ENCODE assay signal across 8 cellular contexts in genomic region chr2:47404356-47404755, GRCh38. TPM values are rescaled to one million over a fixed set of nuclear protein-coding genes. Genes with fewer than 3 reads are reported as not detected.
A peak's percentile ranks its signal among the peaks of the same experiment; 100 is the strongest.
DNase-seq lines count a peak whose midpoint lies in the region; ATAC-seq and TF ChIP-seq lines count a peak whose summit lies in the region.

No MANE protein-coding gene starts in this region.

- H3K9me3 ChIP-seq in suprapubic skin = no peaks in the 10 kb centered on the region

- H3K4me1 Mint-ChIP-seq in activated B cell treated with CpG ODN at 0.5 μM for 24 hours (peaks cover 27% of the 10 kb centered on the region), immature natural killer cell (peaks cover 28 to 44% of the 10 kb centered on the region in 2 donors)

- no peak overlapping the region for H3K27ac ChIP-seq in suprapubic skin

- H3K4me3 Mint-ChIP-seq in activated B cell treated with CpG ODN at 0.5 μM for 24 hours (peak overlapping the region; percentile 95), immature natural killer cell (peak overlapping the region; percentile 86 to 99 (median 97))

- no peak for TF ChIP-seq POLR2A in suprapubic skin (IDR thresholded peaks at IDR 0.05)

- POLR2A ChIA-PET in activated B cell treated with CpG ODN at 0.5 μM for 24 hours (lab: Charles Lee) = interaction anchor here (1.4 kb wide), 1 partner anchor 378 kb away, joined by 3 read pairs; the partner anchor contains the start of gene MSH6

- no peak for ATAC-seq in activated B cell treated with CpG ODN at 0.5 μM for 24 hours (ENCODE audit: low read depth)
- no peak for ATAC-seq in HG02642 (IDR thresholded peaks at IDR 0.05; ENCODE audit: poor library complexity, unreplicated experiment)

- H3K27me3 Mint-ChIP-seq in activated B cell treated with CpG ODN at 0.5 μM for 24 hours = no peaks in the 10 kb centered on the region
- H3K27me3 Mint-ChIP-seq in immature natural killer cell (ENCODE audit: low read depth in 3 of 3) = peaks cover 7 to 11% (median 10%) of the 10 kb centered on the region in 3 donors

- peak overlapping the region; percentile 71 for H3K4me3 ChIP-seq in suprapubic skin

- 91% methylated on average over 10 of the region's 10 CpGs for WGBS in suprapubic skin

- H3K27ac Mint-ChIP-seq in activated B cell treated with CpG ODN at 0.5 μM for 24 hours (no peak overlapping the region), immature natural killer cell (peak overlapping the region in 2 of 6 donors; percentile 63 to 85)

- H3K9me3 Mint-ChIP-seq in activated B cell treated with CpG ODN at 0.5 μM for 24 hours (no peaks in the 10 kb centered on the region), immature natural killer cell (no peaks in the 10 kb centered on the region)

- TF ChIP-seq CTCF in activated B cell treated with CpG ODN at 0.5 μM for 24 hours (IDR thresholded peaks at IDR 0.05) = no peak
- no peak for TF ChIP-seq CTCF in suprapubic skin (IDR thresholded peaks at IDR 0.05)

- peaks cover 20% of the 10 kb centered on the region for H3K4me1 ChIP-seq in suprapubic skin

- H3K36me3 Mint-ChIP-seq in activated B cell treated with CpG ODN at 0.5 μM for 24 hours (ENCODE audit: low read depth) (peaks cover 25% of the 10 kb centered on the region), immature natural killer cell (peaks cover 0 to 16% (median 4%) of the 10 kb centered on the region in 3 donors)

- H3K36me3 ChIP-seq in suprapubic skin = no peaks in the 10 kb centered on the region

- H3K27me3 ChIP-seq in suprapubic skin = no peaks in the 10 kb centered on the region

- CTCF ChIA-PET in activated B cell treated with CpG ODN at 0.5 μM for 24 hours (lab: Charles Lee) = interaction anchor here (1.1 to 1.7 kb wide), 2 partner anchors 16 to 363 kb away, joined by 6 read pairs; no protein-coding TSS in a partner anchor

- intact Hi-C loops in activated B cell treated with CpG ODN at 0.5 μM for 24 hours (cut with micrococcal nuclease) = no loop called here

- TF ChIP-seq EP300 in suprapubic skin (IDR thresholded peaks at IDR 0.05) = no peak

- DNase-seq in activated CD8-positive, alpha-beta memory T cell treated with anti-CD3 and anti-CD28 coated beads, Interleukin-2, amount 50 U/mL, for 48 hours = peak; percentile 38
- no peak for DNase-seq in activated CD8-positive, alpha-beta memory T cell treated with anti-CD3 and anti-CD28 coated beads, Interleukin-2, amount 50 U/mL, for 4 hours
- DNase-seq in activated B cell treated with CpG ODN at 0.5 μM for 24 hours (no peak), immature natural killer cell (no peak), suprapubic skin (ENCODE audit: low spot score in 2 of 2) (no peak), LoVo (ENCODE audit: low spot score) (no peak), NCI-H774 (lab: John Stamatoyannopoulos, UW) (no peak)

RNA-seq across cellular contexts. Expression of gene MSH2, which starts 1.4 kb away (rescaled TPM):
- total RNA-seq in activated B cell treated with CpG ODN at 0.5 μM for 24 hours = 23.1 and 25.2 TPM in 2 replicates
- 10 to 100 TPM; 22.9 to 34.2 (median 27.5) TPM for polyA plus RNA-seq in immature natural killer cell
- 10 to 100 TPM; 11.8 to 18.1 (median 13.8) TPM for total RNA-seq in suprapubic skin

RNA-seq across cellular contexts. Expression of gene EPCAM, which starts 35.2 kb away (rescaled TPM):
- total RNA-seq in activated B cell treated with CpG ODN at 0.5 μM for 24 hours (not detected in 2 replicates), suprapubic skin (10 to 100 TPM in 2 of 4 donors, 1 to 10 TPM in 2; 2.5 to 23.3 (median 12.5) TPM)
- not detected for polyA plus RNA-seq in immature natural killer cell
